Comparison of ENCODE assay signal across 2 cellular contexts in the genomic region with DNA sequence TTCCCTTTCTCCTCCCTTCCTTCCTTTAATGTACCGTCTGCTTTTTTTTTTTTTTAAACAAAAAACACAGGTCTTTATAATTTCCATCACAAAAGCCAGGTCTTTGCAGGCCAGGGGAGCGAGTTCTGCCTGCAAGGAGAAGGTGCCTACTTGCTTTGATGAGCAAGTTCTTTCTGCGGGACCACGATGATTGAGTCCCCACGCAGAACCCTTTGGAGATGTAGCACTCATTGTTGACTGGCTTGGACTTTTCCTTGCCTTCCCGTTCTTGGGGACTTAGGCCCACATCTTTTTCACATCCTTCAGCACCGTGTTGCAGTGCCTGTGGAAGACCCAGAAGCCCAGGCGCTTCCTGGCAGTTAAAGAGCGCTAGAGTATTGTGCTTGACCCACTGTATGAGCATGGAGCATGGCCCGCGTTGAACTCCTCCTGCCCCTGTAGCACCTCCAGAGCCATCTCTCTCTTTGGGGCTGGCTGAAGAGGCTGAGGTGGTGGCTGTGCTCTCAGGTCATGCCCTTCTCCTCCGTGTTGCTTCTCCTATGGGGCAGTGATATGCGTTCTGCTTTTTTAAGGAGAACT.
TF ChIP-seq lines count a peak whose summit lies in the region.

No MANE protein-coding gene starts in this region.

TF ChIP-seq in GM23338, 12 proteins besides CTCF, POLR2A, EP300 and RAD21:
- TF ChIP-seq JUNB (IDR thresholded peaks at IDR 0.05; ENCODE audit: unreplicated experiment) (no peak), ZNF114 (CRISPR knock-in tag; IDR thresholded peaks at IDR 0.05) (0 out of 2 replicates have a peak, but pooled peaks have one; percentile 56), POLR2AphosphoS5 (IDR thresholded peaks at IDR 0.05; ENCODE audit: low read depth) (no peak), STAT1 (IDR thresholded peaks at IDR 0.05; ENCODE audit: unreplicated experiment) (no peak)
- TF ChIP-seq, protein P1, sequence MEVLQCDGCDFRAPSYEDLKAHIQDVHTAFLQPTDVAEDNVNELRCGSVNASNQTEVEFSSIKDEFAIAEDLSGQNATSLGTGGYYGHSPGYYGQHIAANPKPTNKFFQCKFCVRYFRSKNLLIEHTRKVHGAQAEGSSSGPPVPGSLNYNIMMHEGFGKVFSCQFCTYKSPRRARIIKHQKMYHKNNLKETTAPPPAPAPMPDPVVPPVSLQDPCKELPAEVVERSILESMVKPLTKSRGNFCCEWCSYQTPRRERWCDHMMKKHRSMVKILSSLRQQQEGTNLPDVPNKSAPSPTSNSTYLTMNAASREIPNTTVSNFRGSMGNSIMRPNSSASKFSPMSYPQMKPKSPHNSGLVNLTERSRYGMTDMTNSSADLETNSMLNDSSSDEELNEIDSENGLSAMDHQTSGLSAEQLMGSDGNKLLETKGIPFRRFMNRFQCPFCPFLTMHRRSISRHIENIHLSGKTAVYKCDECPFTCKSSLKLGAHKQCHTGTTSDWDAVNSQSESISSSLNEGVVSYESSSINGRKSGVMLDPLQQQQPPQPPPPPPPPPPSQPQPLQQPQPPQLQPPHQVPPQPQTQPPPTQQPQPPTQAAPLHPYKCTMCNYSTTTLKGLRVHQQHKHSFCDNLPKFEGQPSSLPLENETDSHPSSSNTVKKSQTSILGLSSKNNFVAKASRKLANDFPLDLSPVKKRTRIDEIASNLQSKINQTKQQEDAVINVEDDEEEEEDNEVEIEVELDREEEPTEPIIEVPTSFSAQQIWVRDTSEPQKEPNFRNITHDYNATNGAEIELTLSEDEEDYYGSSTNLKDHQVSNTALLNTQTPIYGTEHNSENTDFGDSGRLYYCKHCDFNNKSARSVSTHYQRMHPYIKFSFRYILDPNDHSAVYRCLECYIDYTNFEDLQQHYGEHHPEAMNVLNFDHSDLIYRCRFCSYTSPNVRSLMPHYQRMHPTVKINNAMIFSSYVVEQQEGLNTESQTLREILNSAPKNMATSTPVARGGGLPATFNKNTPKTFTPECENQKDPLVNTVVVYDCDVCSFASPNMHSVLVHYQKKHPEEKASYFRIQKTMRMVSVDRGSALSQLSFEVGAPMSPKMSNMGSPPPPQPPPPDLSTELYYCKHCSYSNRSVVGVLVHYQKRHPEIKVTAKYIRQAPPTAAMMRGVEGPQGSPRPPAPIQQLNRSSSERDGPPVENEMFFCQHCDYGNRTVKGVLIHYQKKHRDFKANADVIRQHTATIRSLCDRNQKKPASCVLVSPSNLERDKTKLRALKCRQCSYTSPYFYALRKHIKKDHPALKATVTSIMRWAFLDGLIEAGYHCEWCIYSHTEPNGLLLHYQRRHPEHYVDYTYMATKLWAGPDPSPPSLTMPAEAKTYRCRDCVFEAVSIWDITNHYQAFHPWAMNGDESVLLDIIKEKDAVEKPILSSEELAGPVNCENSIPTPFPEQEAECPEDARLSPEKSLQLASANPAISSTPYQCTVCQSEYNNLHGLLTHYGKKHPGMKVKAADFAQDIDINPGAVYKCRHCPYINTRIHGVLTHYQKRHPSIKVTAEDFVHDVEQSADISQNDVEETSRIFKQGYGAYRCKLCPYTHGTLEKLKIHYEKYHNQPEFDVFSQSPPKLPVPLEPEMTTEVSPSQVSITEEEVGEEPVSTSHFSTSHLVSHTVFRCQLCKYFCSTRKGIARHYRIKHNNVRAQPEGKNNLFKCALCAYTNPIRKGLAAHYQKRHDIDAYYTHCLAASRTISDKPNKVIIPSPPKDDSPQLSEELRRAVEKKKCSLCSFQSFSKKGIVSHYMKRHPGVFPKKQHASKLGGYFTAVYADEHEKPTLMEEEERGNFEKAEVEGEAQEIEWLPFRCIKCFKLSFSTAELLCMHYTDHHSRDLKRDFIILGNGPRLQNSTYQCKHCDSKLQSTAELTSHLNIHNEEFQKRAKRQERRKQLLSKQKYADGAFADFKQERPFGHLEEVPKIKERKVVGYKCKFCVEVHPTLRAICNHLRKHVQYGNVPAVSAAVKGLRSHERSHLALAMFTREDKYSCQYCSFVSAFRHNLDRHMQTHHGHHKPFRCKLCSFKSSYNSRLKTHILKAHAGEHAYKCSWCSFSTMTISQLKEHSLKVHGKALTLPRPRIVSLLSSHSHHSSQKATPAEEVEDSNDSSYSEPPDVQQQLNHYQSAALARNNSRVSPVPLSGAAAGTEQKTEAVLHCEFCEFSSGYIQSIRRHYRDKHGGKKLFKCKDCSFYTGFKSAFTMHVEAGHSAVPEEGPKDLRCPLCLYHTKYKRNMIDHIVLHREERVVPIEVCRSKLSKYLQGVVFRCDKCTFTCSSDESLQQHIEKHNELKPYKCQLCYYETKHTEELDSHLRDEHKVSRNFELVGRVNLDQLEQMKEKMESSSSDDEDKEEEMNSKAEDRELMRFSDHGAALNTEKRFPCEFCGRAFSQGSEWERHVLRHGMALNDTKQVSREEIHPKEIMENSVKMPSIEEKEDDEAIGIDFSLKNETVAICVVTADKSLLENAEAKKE (CRISPR knock-in tag; IDR thresholded peaks at IDR 0.05), result peak; percentile 62; the same call in 1 of the 2 replicates

TF ChIP-seq in H1, 55 proteins besides CTCF, POLR2A, EP300 and RAD21:
- TF ChIP-seq KDM5A (IDR thresholded peaks at IDR 0.05; ENCODE audit: low read length) (no peak), TBP (IDR thresholded peaks at IDR 0.05; ENCODE audit: low read depth, low read length) (no peak), SAP30 (IDR thresholded peaks at IDR 0.05; ENCODE audit: insufficient read depth, insufficient replicate concordance, low read length) (no peak), JUND (IDR thresholded peaks at IDR 0.05; ENCODE audit: low read length) (no peak), MAFK (IDR thresholded peaks at IDR 0.05; ENCODE audit: low read depth, low read length) (no peak), KDM1A (IDR thresholded peaks at IDR 0.05; ENCODE audit: borderline replicate concordance, low read length) (no peak), CHD2 (IDR thresholded peaks at IDR 0.05; ENCODE audit: low read length) (no peak)
- TF ChIP-seq, protein P2, sequence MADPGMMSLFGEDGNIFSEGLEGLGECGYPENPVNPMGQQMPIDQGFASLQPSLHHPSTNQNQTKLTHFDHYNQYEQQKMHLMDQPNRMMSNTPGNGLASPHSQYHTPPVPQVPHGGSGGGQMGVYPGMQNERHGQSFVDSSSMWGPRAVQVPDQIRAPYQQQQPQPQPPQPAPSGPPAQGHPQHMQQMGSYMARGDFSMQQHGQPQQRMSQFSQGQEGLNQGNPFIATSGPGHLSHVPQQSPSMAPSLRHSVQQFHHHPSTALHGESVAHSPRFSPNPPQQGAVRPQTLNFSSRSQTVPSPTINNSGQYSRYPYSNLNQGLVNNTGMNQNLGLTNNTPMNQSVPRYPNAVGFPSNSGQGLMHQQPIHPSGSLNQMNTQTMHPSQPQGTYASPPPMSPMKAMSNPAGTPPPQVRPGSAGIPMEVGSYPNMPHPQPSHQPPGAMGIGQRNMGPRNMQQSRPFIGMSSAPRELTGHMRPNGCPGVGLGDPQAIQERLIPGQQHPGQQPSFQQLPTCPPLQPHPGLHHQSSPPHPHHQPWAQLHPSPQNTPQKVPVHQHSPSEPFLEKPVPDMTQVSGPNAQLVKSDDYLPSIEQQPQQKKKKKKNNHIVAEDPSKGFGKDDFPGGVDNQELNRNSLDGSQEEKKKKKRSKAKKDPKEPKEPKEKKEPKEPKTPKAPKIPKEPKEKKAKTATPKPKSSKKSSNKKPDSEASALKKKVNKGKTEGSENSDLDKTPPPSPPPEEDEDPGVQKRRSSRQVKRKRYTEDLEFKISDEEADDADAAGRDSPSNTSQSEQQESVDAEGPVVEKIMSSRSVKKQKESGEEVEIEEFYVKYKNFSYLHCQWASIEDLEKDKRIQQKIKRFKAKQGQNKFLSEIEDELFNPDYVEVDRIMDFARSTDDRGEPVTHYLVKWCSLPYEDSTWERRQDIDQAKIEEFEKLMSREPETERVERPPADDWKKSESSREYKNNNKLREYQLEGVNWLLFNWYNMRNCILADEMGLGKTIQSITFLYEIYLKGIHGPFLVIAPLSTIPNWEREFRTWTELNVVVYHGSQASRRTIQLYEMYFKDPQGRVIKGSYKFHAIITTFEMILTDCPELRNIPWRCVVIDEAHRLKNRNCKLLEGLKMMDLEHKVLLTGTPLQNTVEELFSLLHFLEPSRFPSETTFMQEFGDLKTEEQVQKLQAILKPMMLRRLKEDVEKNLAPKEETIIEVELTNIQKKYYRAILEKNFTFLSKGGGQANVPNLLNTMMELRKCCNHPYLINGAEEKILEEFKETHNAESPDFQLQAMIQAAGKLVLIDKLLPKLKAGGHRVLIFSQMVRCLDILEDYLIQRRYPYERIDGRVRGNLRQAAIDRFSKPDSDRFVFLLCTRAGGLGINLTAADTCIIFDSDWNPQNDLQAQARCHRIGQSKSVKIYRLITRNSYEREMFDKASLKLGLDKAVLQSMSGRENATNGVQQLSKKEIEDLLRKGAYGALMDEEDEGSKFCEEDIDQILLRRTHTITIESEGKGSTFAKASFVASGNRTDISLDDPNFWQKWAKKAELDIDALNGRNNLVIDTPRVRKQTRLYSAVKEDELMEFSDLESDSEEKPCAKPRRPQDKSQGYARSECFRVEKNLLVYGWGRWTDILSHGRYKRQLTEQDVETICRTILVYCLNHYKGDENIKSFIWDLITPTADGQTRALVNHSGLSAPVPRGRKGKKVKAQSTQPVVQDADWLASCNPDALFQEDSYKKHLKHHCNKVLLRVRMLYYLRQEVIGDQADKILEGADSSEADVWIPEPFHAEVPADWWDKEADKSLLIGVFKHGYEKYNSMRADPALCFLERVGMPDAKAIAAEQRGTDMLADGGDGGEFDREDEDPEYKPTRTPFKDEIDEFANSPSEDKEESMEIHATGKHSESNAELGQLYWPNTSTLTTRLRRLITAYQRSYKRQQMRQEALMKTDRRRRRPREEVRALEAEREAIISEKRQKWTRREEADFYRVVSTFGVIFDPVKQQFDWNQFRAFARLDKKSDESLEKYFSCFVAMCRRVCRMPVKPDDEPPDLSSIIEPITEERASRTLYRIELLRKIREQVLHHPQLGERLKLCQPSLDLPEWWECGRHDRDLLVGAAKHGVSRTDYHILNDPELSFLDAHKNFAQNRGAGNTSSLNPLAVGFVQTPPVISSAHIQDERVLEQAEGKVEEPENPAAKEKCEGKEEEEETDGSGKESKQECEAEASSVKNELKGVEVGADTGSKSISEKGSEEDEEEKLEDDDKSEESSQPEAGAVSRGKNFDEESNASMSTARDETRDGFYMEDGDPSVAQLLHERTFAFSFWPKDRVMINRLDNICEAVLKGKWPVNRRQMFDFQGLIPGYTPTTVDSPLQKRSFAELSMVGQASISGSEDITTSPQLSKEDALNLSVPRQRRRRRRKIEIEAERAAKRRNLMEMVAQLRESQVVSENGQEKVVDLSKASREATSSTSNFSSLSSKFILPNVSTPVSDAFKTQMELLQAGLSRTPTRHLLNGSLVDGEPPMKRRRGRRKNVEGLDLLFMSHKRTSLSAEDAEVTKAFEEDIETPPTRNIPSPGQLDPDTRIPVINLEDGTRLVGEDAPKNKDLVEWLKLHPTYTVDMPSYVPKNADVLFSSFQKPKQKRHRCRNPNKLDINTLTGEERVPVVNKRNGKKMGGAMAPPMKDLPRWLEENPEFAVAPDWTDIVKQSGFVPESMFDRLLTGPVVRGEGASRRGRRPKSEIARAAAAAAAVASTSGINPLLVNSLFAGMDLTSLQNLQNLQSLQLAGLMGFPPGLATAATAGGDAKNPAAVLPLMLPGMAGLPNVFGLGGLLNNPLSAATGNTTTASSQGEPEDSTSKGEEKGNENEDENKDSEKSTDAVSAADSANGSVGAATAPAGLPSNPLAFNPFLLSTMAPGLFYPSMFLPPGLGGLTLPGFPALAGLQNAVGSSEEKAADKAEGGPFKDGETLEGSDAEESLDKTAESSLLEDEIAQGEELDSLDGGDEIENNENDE (IDR thresholded peaks at IDR 0.05; ENCODE audit: insufficient replicate concordance, low read length), result no peak
